14 cellular contexts compared by ENCODE assay signal in genomic region chr13:74576504-74576903, GRCh38.
DNase-seq lines count a peak whose midpoint lies in the region; ATAC-seq and TF ChIP-seq lines count a peak whose summit lies in the region.
"Had no signal": no experiment of that assay in that cellular context is flagged by ENCODE, and none has a peak within 500 bp of the region (broad histone marks: within the 10 kb centered on the region; RNA-seq: fewer than 3 reads in every experiment).

No MANE protein-coding gene starts in this region.

- DNase-seq in activated naive CD4-positive, alpha-beta T cell treated with anti-CD3 and anti-CD28 coated beads for 36 hours: no peak
- no peak for DNase-seq in activated naive CD4-positive, alpha-beta T cell treated with anti-CD3 and anti-CD28 coated beads, Interleukin-2, amount 50 U/mL, for 16 hours
- DNase-seq in NCI-H526 treated with DMSO at 0.1 percent for 48 hours (lab: John Stamatoyannopoulos, UW) (peak; percentile 20), hepatocyte (ENCODE audit: low spot score) (no peak), gastrocnemius medialis (no peak), GDM1 (lab: John Stamatoyannopoulos, UW) (no peak), ACHN (no peak)
- DNase-seq: activated CD4-positive, alpha-beta T cell treated with anti-CD3 and anti-CD28 coated beads, Interleukin-2, amount 10 ng/mL, durations not matched to agents 7 days and 5 days; NCI-H446; transverse colon had no signal

- no peak overlapping the region for H2AFZ ChIP-seq in hepatocyte
- H2AFZ ChIP-seq: parathyroid adenoma had no signal

- no peaks in the 10 kb centered on the region for H3K79me2 ChIP-seq in hepatocyte
- H3K79me2 ChIP-seq: parathyroid adenoma had no signal

- H3K36me3 Mint-ChIP-seq in activated naive CD4-positive, alpha-beta T cell treated with anti-CD3 and anti-CD28 coated beads for 36 hours (ENCODE audit: low read depth): no peaks in the 10 kb centered on the region

- H3K36me3 ChIP-seq in hepatocyte (replicated peaks; ENCODE audit: insufficient read depth, low read depth): no peaks in the 10 kb centered on the region
- H3K36me3 ChIP-seq in gastrocnemius medialis: no peaks in the 10 kb centered on the region
- H3K36me3 ChIP-seq: Peyer's patch, transverse colon had no signal

- no peaks in the 10 kb centered on the region for H3K27me3 ChIP-seq in hepatocyte
- H3K27me3 ChIP-seq in gastrocnemius medialis: peaks cover 0 to 3% (median 0%) of the 10 kb centered on the region in 3 donors
- H3K27me3 ChIP-seq: Peyer's patch had no signal

- H3K9me3 ChIP-seq in hepatocyte (ENCODE audit: low read depth) (no peaks in the 10 kb centered on the region), gastrocnemius medialis (no peaks in the 10 kb centered on the region)
- H3K9me3 ChIP-seq: Peyer's patch, transverse colon had no signal

- no peak for TF ChIP-seq POLR2A in gastrocnemius medialis (IDR thresholded peaks at IDR 0.05)

- in situ Hi-C loops in gastrocnemius medialis (cut with MboI; ENCODE audit: low sequenced_read_pairs in 4 of 4) (no loop called here), ACHN (cut with HindIII; ENCODE audit: low pct_ligation_motif_present, low pct_unique_long_range_greater_than_20kb, low sequenced_read_pairs) (no loop called here)

- no peak overlapping the region for H3K27ac Mint-ChIP-seq in activated naive CD4-positive, alpha-beta T cell treated with anti-CD3 and anti-CD28 coated beads for 36 hours
- H3K27ac Mint-ChIP-seq: activated CD4-positive, alpha-beta T cell treated with anti-CD3 and anti-CD28 coated beads, Interleukin-2, amount 10 ng/mL, durations not matched to agents 7 days and 5 days; T-helper 2 cell treated with Interferon-gamma antibody and Interleukin-4, amounts not matched to agents 5 μg/mL and 100 μg/mL, for 36 hours had no signal

- H3K27ac ChIP-seq in hepatocyte: no peak overlapping the region
- peak overlapping the region in 3 of 4 donors; percentile 54 to 59 (median 55) for H3K27ac ChIP-seq in gastrocnemius medialis
- H3K27ac ChIP-seq: parathyroid adenoma, Peyer's patch, transverse colon had no signal

- H3K4me3 Mint-ChIP-seq in activated naive CD4-positive, alpha-beta T cell treated with anti-CD3 and anti-CD28 coated beads for 36 hours: peak overlapping the region; percentile 69

- WGBS in hepatocyte (ENCODE audit: low lambda C conversion rate, missing lambda C conversion rate): 82% methylated on average over 5 of the region's 5 CpGs

- H3K27me3 Mint-ChIP-seq in activated naive CD4-positive, alpha-beta T cell treated with anti-CD3 and anti-CD28 coated beads for 36 hours (ENCODE audit: low read depth): peaks cover 20% of the 10 kb centered on the region

- no peaks in the 10 kb centered on the region for H3K9me3 Mint-ChIP-seq in activated naive CD4-positive, alpha-beta T cell treated with anti-CD3 and anti-CD28 coated beads for 36 hours
- H3K9me3 Mint-ChIP-seq: activated CD4-positive, alpha-beta T cell treated with anti-CD3 and anti-CD28 coated beads, Interleukin-2, amount 10 ng/mL, durations not matched to agents 7 days and 5 days; T-helper 2 cell treated with Interferon-gamma antibody and Interleukin-4, amounts not matched to agents 5 μg/mL and 100 μg/mL, for 36 hours had no signal

- H3K9me2 ChIP-seq in hepatocyte (replicated peaks; ENCODE audit: insufficient read depth): no peaks in the 10 kb centered on the region

- no peak for TF ChIP-seq CTCF in hepatocyte (IDR thresholded peaks at IDR 0.05; ENCODE audit: poor library complexity)
- no peak for TF ChIP-seq CTCF in gastrocnemius medialis (IDR thresholded peaks at IDR 0.05 in 4 of 5, conservative IDR thresholded peaks at IDR 0.05 in 1 of 5)

- H4K20me1 ChIP-seq in hepatocyte (ENCODE audit: insufficient read depth, poor library complexity, severe bottlenecking): no peaks in the 10 kb centered on the region

- H3K4me2 ChIP-seq in hepatocyte: peak overlapping the region; percentile 82

- no peak overlapping the region for H3K4me3 ChIP-seq in hepatocyte
- H3K4me3 ChIP-seq in gastrocnemius medialis: peak overlapping the region in 2 of 4 donors; percentile 33 to 51

- CTCF ChIA-PET in activated naive CD4-positive, alpha-beta T cell treated with anti-CD3 and anti-CD28 coated beads for 36 hours (lab: Charles Lee): no interaction called here

- H3K4me1 Mint-ChIP-seq in activated naive CD4-positive, alpha-beta T cell treated with anti-CD3 and anti-CD28 coated beads for 36 hours (ENCODE audit: low read depth): peaks cover 10% of the 10 kb centered on the region

- no peak for ATAC-seq in gastrocnemius medialis
- ATAC-seq in HG02852 (IDR thresholded peaks at IDR 0.05; ENCODE audit: unreplicated experiment): no peak

- intact Hi-C loops in activated naive CD4-positive, alpha-beta T cell treated with anti-CD3 and anti-CD28 coated beads for 36 hours (cut with micrococcal nuclease): loop anchor here (5.0 to 10.0 kb wide), 4 partner anchors 289 to 822 kb away; partner anchors contain the start of gene KLF12
- intact Hi-C loops in gastrocnemius medialis (cut with DNase I; ENCODE audit: low total_unique reads): no loop called here

- H3K4me1 ChIP-seq in hepatocyte (ENCODE audit: insufficient read depth) (no peaks in the 10 kb centered on the region), gastrocnemius medialis (peaks cover 0 to 8% of the 10 kb centered on the region in 2 donors)
- H3K4me1 ChIP-seq: parathyroid adenoma, Peyer's patch had no signal
